In genomic region chr12:108685469-108686247, GRCh38 we compare ENCODE assay signal across 1 cellular context.
TF ChIP-seq lines count a peak whose summit lies in the region.

No MANE protein-coding gene starts in this region.

TF ChIP-seq in SK-N-SH treated with all-trans-retinoic acid at 6 μM for 48 hours, 23 proteins besides CTCF, POLR2A, EP300 and RAD21 (continued from another document):
- TF ChIP-seq, protein P1, sequence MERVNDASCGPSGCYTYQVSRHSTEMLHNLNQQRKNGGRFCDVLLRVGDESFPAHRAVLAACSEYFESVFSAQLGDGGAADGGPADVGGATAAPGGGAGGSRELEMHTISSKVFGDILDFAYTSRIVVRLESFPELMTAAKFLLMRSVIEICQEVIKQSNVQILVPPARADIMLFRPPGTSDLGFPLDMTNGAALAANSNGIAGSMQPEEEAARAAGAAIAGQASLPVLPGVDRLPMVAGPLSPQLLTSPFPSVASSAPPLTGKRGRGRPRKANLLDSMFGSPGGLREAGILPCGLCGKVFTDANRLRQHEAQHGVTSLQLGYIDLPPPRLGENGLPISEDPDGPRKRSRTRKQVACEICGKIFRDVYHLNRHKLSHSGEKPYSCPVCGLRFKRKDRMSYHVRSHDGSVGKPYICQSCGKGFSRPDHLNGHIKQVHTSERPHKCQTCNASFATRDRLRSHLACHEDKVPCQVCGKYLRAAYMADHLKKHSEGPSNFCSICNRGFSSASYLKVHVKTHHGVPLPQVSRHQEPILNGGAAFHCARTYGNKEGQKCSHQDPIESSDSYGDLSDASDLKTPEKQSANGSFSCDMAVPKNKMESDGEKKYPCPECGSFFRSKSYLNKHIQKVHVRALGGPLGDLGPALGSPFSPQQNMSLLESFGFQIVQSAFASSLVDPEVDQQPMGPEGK (CRISPR knock-in tag; IDR thresholded peaks at IDR 0.05; ENCODE audit: borderline replicate concordance) = no peak
- TF ChIP-seq CSDC2 (CRISPR knock-in tag; IDR thresholded peaks at IDR 0.05) (no peak), RARB (CRISPR knock-in tag; IDR thresholded peaks at IDR 0.05) (no peak), ESRRG (CRISPR knock-in tag; IDR thresholded peaks at IDR 0.05) (no peak), PPARA (CRISPR knock-in tag; IDR thresholded peaks at IDR 0.05; ENCODE audit: borderline replicate concordance) (no peak), TCF4 (CRISPR knock-in tag; IDR thresholded peaks at IDR 0.05; ENCODE audit: borderline replicate concordance) (no peak), ZNF8 (CRISPR knock-in tag; IDR thresholded peaks at IDR 0.05) (no peak), ISL1 (CRISPR knock-in tag; IDR thresholded peaks at IDR 0.05) (no peak), ZFP3 (CRISPR knock-in tag; IDR thresholded peaks at IDR 0.05) (no peak)
